In the genomic region with DNA sequence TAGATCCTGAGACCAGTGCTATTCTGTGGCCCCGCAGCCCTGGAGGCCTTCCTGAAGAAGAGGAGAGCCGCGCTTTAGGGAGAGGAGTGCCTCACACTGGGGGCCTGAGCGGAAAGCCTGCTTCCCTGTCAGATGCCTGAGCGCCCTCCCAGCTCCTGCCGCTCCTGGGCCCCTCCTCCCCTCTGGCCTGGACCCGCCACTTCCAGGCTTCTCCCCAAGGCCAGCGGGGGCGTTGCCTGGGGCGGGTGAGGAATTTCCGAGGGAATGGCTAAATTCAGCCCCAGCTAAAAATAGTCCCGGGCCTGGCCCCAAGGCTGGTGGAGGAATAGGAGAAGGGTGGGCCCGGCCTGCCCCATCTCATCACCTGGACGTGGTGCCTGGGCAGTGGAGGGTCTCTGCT, we compare ENCODE assay signal across 11 cellular contexts. TPM values are rescaled to one million over a fixed set of nuclear protein-coding genes. Genes with fewer than 3 reads are reported as not detected.
DNase-seq lines count a peak whose midpoint lies in the region; ATAC-seq and TF ChIP-seq lines count a peak whose summit lies in the region.
"Had no signal": no experiment of that assay in that cellular context is flagged by ENCODE, and none has a peak within 500 bp of the region (broad histone marks: within the 10 kb centered on the region; RNA-seq: fewer than 3 reads in every experiment).

No MANE protein-coding gene starts in this region.

- POLR2A ChIA-PET in CD8-positive, alpha-beta memory T cell (lab: Charles Lee), result no interaction called here

- no peak overlapping the region for H3K4me3 ChIP-seq in RWPE2 (ENCODE audit: severe bottlenecking)
- H3K4me3 ChIP-seq in CD8-positive, alpha-beta memory T cell (ENCODE audit: low read length), result no peak overlapping the region

- peaks cover 0 to 9% (median 0%) of the 10 kb centered on the region in 3 donors for H3K4me1 Mint-ChIP-seq in CD8-positive, alpha-beta memory T cell

- no peaks in the 10 kb centered on the region for H3K27me3 ChIP-seq in RWPE2 (ENCODE audit: insufficient read depth, poor library complexity, severe bottlenecking)
- no peaks in the 10 kb centered on the region for H3K27me3 ChIP-seq in CD8-positive, alpha-beta memory T cell (ENCODE audit: insufficient read depth, low read length, poor library complexity, severe bottlenecking)

- ATAC-seq in RWPE2 (ENCODE audit: low read depth) (peak; percentile 17; the same call in 2 of the 3 replicates), HG03139 (IDR thresholded peaks at IDR 0.05; ENCODE audit: unreplicated experiment) (no peak)

- no peaks in the 10 kb centered on the region for H3K36me3 ChIP-seq in RWPE2 (ENCODE audit: low read depth)
- no peaks in the 10 kb centered on the region for H3K36me3 ChIP-seq in CD8-positive, alpha-beta memory T cell (ENCODE audit: insufficient read depth, low read length)

- DNase-seq in RWPE2 (ENCODE audit: low spot score), result no peak
- DNase-seq in fibroblast of gingiva (ENCODE audit: low read depth), result peak; percentile 48
- peak; percentile 9 for DNase-seq in midbrain (lab: John Stamatoyannopoulos, UW)
- DNase-seq in ureter (ENCODE audit: low spot score), result peak; percentile 83
- DNase-seq in CD8-positive, alpha-beta memory T cell, result no peak
- DNase-seq in SW 1271 (lab: John Stamatoyannopoulos, UW), result no peak
- DNase-seq in NCI-H2081 treated with DMSO at 0.1 percent for 48 hours (lab: John Stamatoyannopoulos, UW), result no peak
- DNase-seq: SHP77 had no signal

- no peaks in the 10 kb centered on the region for H3K9me3 Mint-ChIP-seq in CD8-positive, alpha-beta memory T cell
- H3K9me3 Mint-ChIP-seq: activated naive CD4-positive, alpha-beta T cell treated with anti-CD3 and anti-CD28 coated beads, Interleukin-2, amount 50 U/mL, for 24 hours had no signal

- no peak for TF ChIP-seq CTCF in RWPE2 (IDR thresholded peaks at IDR 0.05; ENCODE audit: poor library complexity, severe bottlenecking)

- no peaks in the 10 kb centered on the region for H3K9me3 ChIP-seq in RWPE2 (ENCODE audit: severe bottlenecking)
- no peaks in the 10 kb centered on the region for H3K9me3 ChIP-seq in CD8-positive, alpha-beta memory T cell (ENCODE audit: low read length)

- peaks cover 17% of the 10 kb centered on the region for H3K4me1 ChIP-seq in RWPE2 (ENCODE audit: insufficient read depth, poor library complexity, severe bottlenecking)
- H3K4me1 ChIP-seq in CD8-positive, alpha-beta memory T cell (ENCODE audit: insufficient read depth, low read length), result no peaks in the 10 kb centered on the region

- no peak overlapping the region for H3K4me3 Mint-ChIP-seq in CD8-positive, alpha-beta memory T cell
- H3K4me3 Mint-ChIP-seq: activated naive CD4-positive, alpha-beta T cell treated with anti-CD3 and anti-CD28 coated beads, Interleukin-2, amount 50 U/mL, for 24 hours had no signal

- no peak overlapping the region for H3K27ac ChIP-seq in RWPE2 (ENCODE audit: poor library complexity, severe bottlenecking)
- H3K27ac ChIP-seq in CD8-positive, alpha-beta memory T cell (ENCODE audit: low read depth, low read length), result no peak overlapping the region
- H3K27ac ChIP-seq: HL-60 had no signal

- H3K36me3 Mint-ChIP-seq in CD8-positive, alpha-beta memory T cell, result peaks cover 0 to under 1% (median 0%) of the 10 kb centered on the region in 3 donors
- H3K36me3 Mint-ChIP-seq: activated naive CD4-positive, alpha-beta T cell treated with anti-CD3 and anti-CD28 coated beads, Interleukin-2, amount 50 U/mL, for 24 hours had no signal

- H3K27ac Mint-ChIP-seq in CD8-positive, alpha-beta memory T cell, result no peak overlapping the region
- H3K27ac Mint-ChIP-seq: activated naive CD4-positive, alpha-beta T cell treated with anti-CD3 and anti-CD28 coated beads, Interleukin-2, amount 50 U/mL, for 24 hours had no signal

- H3K27me3 Mint-ChIP-seq in CD8-positive, alpha-beta memory T cell, result peaks cover 3% of the 10 kb centered on the region in 2 donors
- H3K27me3 Mint-ChIP-seq: activated naive CD4-positive, alpha-beta T cell treated with anti-CD3 and anti-CD28 coated beads, Interleukin-2, amount 50 U/mL, for 24 hours had no signal

- CTCF ChIA-PET in CD8-positive, alpha-beta memory T cell (lab: Charles Lee), result no interaction called here

RNA-seq across cellular contexts. Expression of a gene that starts 15.4 kb away (rescaled TPM):
- 71.5 TPM for total RNA-seq in ureter
- total RNA-seq in CD8-positive, alpha-beta memory T cell, result not detected
- polyA plus RNA-seq in CD8-positive, alpha-beta memory T cell, result not detected

RNA-seq across cellular contexts. Expression of a gene that starts 51.3 kb away (rescaled TPM):
- 2.2 TPM for total RNA-seq in ureter
- total RNA-seq in CD8-positive, alpha-beta memory T cell, result under 1 TPM; 0.20 to 0.24 TPM
- polyA plus RNA-seq in CD8-positive, alpha-beta memory T cell, result not detected

RNA-seq across cellular contexts. Expression of a gene that starts 52.7 kb away (rescaled TPM):
- 3.6 TPM for total RNA-seq in ureter
- 10 to 100 TPM; 23.4 TPM for total RNA-seq in CD8-positive, alpha-beta memory T cell
- polyA plus RNA-seq in CD8-positive, alpha-beta memory T cell, result 7.5 TPM

Comparison
In these comparisons a context has a peak if more than half of its experiments do, and no peak if none do; other contexts are left out.
1. DNase-seq: peak in fibroblast of gingiva (single experiment), midbrain (single experiment) and ureter (single experiment); none in RWPE2 (single experiment), CD8-positive, alpha-beta memory T cell (0 of 5), SW 1271 (0 of 2) and NCI-H2081 treated with DMSO at 0.1 percent for 48 hours (single experiment).
2. RNA of a gene that starts 15.4 kb away (total RNA-seq): 71.5 TPM in ureter (single experiment); not detected in CD8-positive, alpha-beta memory T cell; every median in the first group is over 10 times any median in the second.